ENCODE assay signal across 12 cellular contexts in the genomic region with DNA sequence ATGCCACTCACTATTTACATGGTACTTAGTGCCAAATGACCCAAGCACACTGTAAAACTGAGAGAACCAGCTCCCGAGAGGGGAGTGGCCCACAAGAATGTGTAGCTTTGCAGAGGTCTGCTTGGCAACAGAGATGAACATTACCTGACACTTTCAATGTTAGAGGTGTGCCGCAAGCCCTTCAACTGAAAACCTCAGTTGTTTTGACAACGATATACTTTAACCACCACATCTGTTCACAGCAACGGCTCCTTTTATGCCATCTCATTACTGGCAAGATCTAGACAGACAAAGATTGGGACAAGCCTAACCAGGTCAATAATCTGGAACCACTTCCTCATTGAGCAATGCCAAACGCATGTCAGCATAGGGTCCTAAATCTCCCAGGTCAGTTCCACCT. TPM values are rescaled to one million over a fixed set of nuclear protein-coding genes. Genes with fewer than 3 reads are reported as not detected.
DNase-seq lines count a peak whose midpoint lies in the region; ATAC-seq lines count a peak whose summit lies in the region.
"Had no signal": no experiment of that assay in that cellular context is flagged by ENCODE, and none has a peak within 500 bp of the region (broad histone marks: within the 10 kb centered on the region; RNA-seq: fewer than 3 reads in every experiment).

No MANE protein-coding gene starts in this region.

- CTCF ChIA-PET in T-cell (lab: Charles Lee) = interaction anchor here (0.6 to 1.0 kb wide), 2 partner anchors 139 to 965 kb away, joined by 3 to 5 read pairs; partner anchors contain the start of gene SLC4A7 (in 1 of the 2)

- H3K27ac Mint-ChIP-seq in T-cell = no peak overlapping the region
- H3K27ac Mint-ChIP-seq: IgD-negative memory B cell had no signal

- peaks cover 10 to 16% (median 11%) of the 10 kb centered on the region in 3 donors for H3K4me1 Mint-ChIP-seq in T-cell

- no peaks in the 10 kb centered on the region for H3K9me3 Mint-ChIP-seq in T-cell
- H3K9me3 Mint-ChIP-seq: IgD-negative memory B cell had no signal

- ATAC-seq in GM21825 (IDR thresholded peaks at IDR 0.05; ENCODE audit: unreplicated experiment) (peak; percentile 39), T-cell (replicated peaks in 1 of 4) (peak in 3 of 4 experiments; percentile 44 to 65 (median 53)), GM21576 (IDR thresholded peaks at IDR 0.05; ENCODE audit: unreplicated experiment) (no peak), GM21526 (IDR thresholded peaks at IDR 0.05; ENCODE audit: low FRiP score, unreplicated experiment) (no peak)

- H3K27me3 Mint-ChIP-seq in T-cell = no peaks in the 10 kb centered on the region
- H3K27me3 Mint-ChIP-seq: IgD-negative memory B cell had no signal

- H3K36me3 Mint-ChIP-seq in T-cell = peaks cover 11% of the 10 kb centered on the region

- no peak overlapping the region for H3K4me3 Mint-ChIP-seq in T-cell
- H3K4me3 Mint-ChIP-seq: IgD-negative memory B cell had no signal

- POLR2A ChIA-PET in T-cell (lab: Charles Lee) = interaction anchor here in 1 of 2 donors (0.6 kb wide), 1 partner anchor 285 kb away, joined by 3 read pairs; no protein-coding TSS in a partner anchor

- DNase-seq in COLO668 (lab: John Stamatoyannopoulos, UW; ENCODE audit: unreplicated experiment) = peak; percentile 38
- peak in 15 of 34 experiments; percentile 0 to 25 (median 3) for DNase-seq in T-cell
- DNase-seq in kidney tubule cell (ENCODE audit: low spot score) = peak; percentile 24
- DNase-seq in LoVo (ENCODE audit: low spot score) = no peak
- DNase-seq in NCI-H748 (lab: John Stamatoyannopoulos, UW; ENCODE audit: unreplicated experiment) = no peak
- DNase-seq: amygdala, Caco-2, NCI-H345 had no signal

RNA-seq across cellular contexts. Expression of gene NEK10, which starts 23.7 kb away (rescaled TPM):
- total RNA-seq in T-cell = 1 to 10 TPM in 3 of 5 donors, under 1 TPM in 2; 0.73 to 2.2 (median 1.2) TPM

Comparison
In these comparisons a context has a peak if more than half of its experiments do, and no peak if none do; other contexts are left out.
1. DNase-seq: peak in COLO668 (single experiment) and kidney tubule cell (single experiment); none in LoVo (single experiment) and NCI-H748 (single experiment).
2. ATAC-seq: peak in GM21825 (single experiment) and T-cell (3 of 4); none in GM21576 (single experiment) and GM21526 (single experiment).